Comparison of ENCODE assay signal across 10 cellular contexts in the genomic region with DNA sequence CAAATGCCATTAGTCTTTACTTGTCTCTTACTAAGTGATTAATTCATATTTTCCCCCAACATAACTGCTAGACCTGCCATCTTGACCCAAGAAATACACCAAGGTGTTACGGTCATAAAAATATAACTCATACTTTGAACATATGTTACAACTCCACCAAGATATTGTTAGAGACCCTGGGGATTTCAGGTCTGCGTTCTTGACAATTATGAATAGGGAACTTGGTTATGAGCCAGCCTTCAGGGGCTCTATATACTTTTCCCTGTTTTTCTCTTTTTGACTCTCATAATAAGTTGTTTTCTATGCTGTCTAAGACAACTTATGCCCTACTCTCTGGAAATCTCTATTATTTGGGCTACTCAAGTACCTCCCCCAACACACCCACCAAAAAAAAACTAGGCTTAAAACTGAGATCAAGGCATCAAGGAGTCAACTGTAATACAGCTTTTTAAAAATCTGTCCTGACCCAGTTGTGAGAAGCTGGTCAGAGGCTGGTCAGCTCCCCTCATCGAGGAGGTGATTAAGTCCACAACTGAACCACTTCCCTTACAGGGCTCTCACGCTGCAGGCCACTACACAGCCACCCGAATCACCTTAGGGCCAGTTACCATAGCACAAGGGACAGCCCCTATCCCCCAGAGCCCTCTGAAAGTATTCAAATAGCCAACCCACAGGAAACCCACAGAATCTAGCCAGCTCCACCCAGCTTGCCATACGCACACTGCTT. TPM values are rescaled to one million over a fixed set of nuclear protein-coding genes. Genes with fewer than 3 reads are reported as not detected.
A peak's percentile ranks its signal among the peaks of the same experiment; 100 is the strongest.
DNase-seq lines count a peak whose midpoint lies in the region; ATAC-seq lines count a peak whose summit lies in the region.
"Had no signal": no experiment of that assay in that cellular context is flagged by ENCODE, and none has a peak within 500 bp of the region (broad histone marks: within the 10 kb centered on the region; RNA-seq: fewer than 3 reads in every experiment).

No MANE protein-coding gene starts in this region.

- H2BK120ac ChIP-seq in trophoblast cell (ENCODE audit: insufficient read depth, low read length, poor library complexity), result no peak overlapping the region

- H3K9ac ChIP-seq in trophoblast cell (ENCODE audit: low read length), result no peak overlapping the region

- no peaks in the 10 kb centered on the region for H3K36me3 ChIP-seq in trophoblast cell (ENCODE audit: control insufficient read depth in 1 of 2, insufficient read depth in 2 of 2, low read length in 2 of 2)

- H3K18ac ChIP-seq in trophoblast cell (ENCODE audit: low read length), result no peak overlapping the region

- no CpG with 5 or more reads among the region's 6 CpGs for WGBS in trophoblast cell (ENCODE audit: extremely low coverage, insufficient coverage, insufficient read length)

- H3K27ac ChIP-seq in trophoblast cell (ENCODE audit: low read depth, low read length), result no peak overlapping the region

- H4K8ac ChIP-seq in trophoblast cell (ENCODE audit: low read depth, low read length), result no peak overlapping the region

- peak; percentile 100 for ATAC-seq in GM18502 (IDR thresholded peaks at IDR 0.05; ENCODE audit: poor library complexity, unreplicated experiment)
- peak; percentile 100 for ATAC-seq in GM21367 (IDR thresholded peaks at IDR 0.05; ENCODE audit: unreplicated experiment)
- ATAC-seq in HG03095 (IDR thresholded peaks at IDR 0.05; ENCODE audit: unreplicated experiment), result peak; percentile 100
- ATAC-seq in activated naive CD8-positive, alpha-beta T cell treated with anti-CD3 and anti-CD28 coated beads, Interleukin-2, amount 10 ng/mL, durations not matched to agents 7 days and 5 days (ENCODE audit: low read depth), result peak; percentile 22
- no peak for ATAC-seq in left cardiac atrium

- no peak overlapping the region for H3K4me3 ChIP-seq in trophoblast cell (ENCODE audit: low read depth, low read length)

- peak overlapping the region; percentile 1 for H3K27ac Mint-ChIP-seq in activated naive CD8-positive, alpha-beta T cell treated with anti-CD3 and anti-CD28 coated beads, Interleukin-2, amount 10 ng/mL, durations not matched to agents 7 days and 5 days
- H3K27ac Mint-ChIP-seq: stimulated activated naive CD8-positive, alpha-beta T cell treated with anti-CD3 and anti-CD28 coated beads, Interleukin-15, Interleukin-2, amounts not matched to agents 100 ng/mL and 50 ng/mL, for 24 hours had no signal

- no peak overlapping the region for H3K14ac ChIP-seq in trophoblast cell (ENCODE audit: low read length)

- no peak for DNase-seq in activated naive CD8-positive, alpha-beta T cell treated with anti-CD3 and anti-CD28 coated beads, Interleukin-2, amount 10 ng/mL, durations not matched to agents 7 days and 5 days
- DNase-seq in NCI-H524 treated with DMSO at 0.1 percent for 48 hours (lab: John Stamatoyannopoulos, UW) (no peak), trophoblast cell (no peak), SIG-M5 treated with dmso at 0.1 percent for 504 hours (lab: John Stamatoyannopoulos, UW; ENCODE audit: unreplicated experiment) (no peak), left cardiac atrium (no peak)
- DNase-seq: NCI-H2081 treated with DMSO at 0.1 percent for 48 hours had no signal

- no peak overlapping the region for H4K12ac ChIP-seq in trophoblast cell (ENCODE audit: low read depth, low read length)

- H2BK12ac ChIP-seq in trophoblast cell (ENCODE audit: low read length), result no peak overlapping the region

- peaks cover 6% of the 10 kb centered on the region for H3K4me1 Mint-ChIP-seq in activated naive CD8-positive, alpha-beta T cell treated with anti-CD3 and anti-CD28 coated beads, Interleukin-2, amount 10 ng/mL, durations not matched to agents 7 days and 5 days

- H3K9me3 ChIP-seq in trophoblast cell (ENCODE audit: insufficient read depth, low read depth, low read length), result no peaks in the 10 kb centered on the region

- no peak overlapping the region for H2AFZ ChIP-seq in trophoblast cell (ENCODE audit: insufficient read depth, low read length, poor library complexity)

- H4K91ac ChIP-seq in trophoblast cell (ENCODE audit: low read depth, low read length), result no peak overlapping the region

- H2BK5ac ChIP-seq in trophoblast cell (ENCODE audit: low read depth, low read length, poor library complexity), result no peak overlapping the region

- H2AK5ac ChIP-seq in trophoblast cell (ENCODE audit: low read length), result no peak overlapping the region

- H3K9me3 Mint-ChIP-seq in activated naive CD8-positive, alpha-beta T cell treated with anti-CD3 and anti-CD28 coated beads, Interleukin-2, amount 10 ng/mL, durations not matched to agents 7 days and 5 days, result peaks cover 4% of the 10 kb centered on the region
- H3K9me3 Mint-ChIP-seq: stimulated activated naive CD8-positive, alpha-beta T cell treated with anti-CD3 and anti-CD28 coated beads, Interleukin-15, Interleukin-2, amounts not matched to agents 100 ng/mL and 50 ng/mL, for 24 hours had no signal

- no peaks in the 10 kb centered on the region for H3K27me3 ChIP-seq in trophoblast cell (ENCODE audit: insufficient read depth, low read length)

- intact Hi-C loops in left cardiac atrium (cut with DNase I), result no loop called here

- no peaks in the 10 kb centered on the region for H3K4me1 ChIP-seq in trophoblast cell (ENCODE audit: control insufficient read depth in 1 of 2, insufficient read depth in 2 of 2, low read length in 2 of 2)

- H3K4ac ChIP-seq in trophoblast cell (ENCODE audit: low read depth, low read length), result no peak overlapping the region

- POLR2A ChIA-PET in activated naive CD8-positive, alpha-beta T cell treated with anti-CD3 and anti-CD28 coated beads, Interleukin-2, amount 10 ng/mL, durations not matched to agents 7 days and 5 days (lab: Charles Lee), result no interaction called here

- H3K36me3 Mint-ChIP-seq in activated naive CD8-positive, alpha-beta T cell treated with anti-CD3 and anti-CD28 coated beads, Interleukin-2, amount 10 ng/mL, durations not matched to agents 7 days and 5 days, result peaks cover 4% of the 10 kb centered on the region

- H3K4me2 ChIP-seq in trophoblast cell (ENCODE audit: low read length), result no peak overlapping the region

- H3K79me1 ChIP-seq in trophoblast cell (ENCODE audit: low read length), result no peaks in the 10 kb centered on the region

- H3K23ac ChIP-seq in trophoblast cell (ENCODE audit: low read length), result no peak overlapping the region

- no peak overlapping the region for H3K4me3 Mint-ChIP-seq in activated naive CD8-positive, alpha-beta T cell treated with anti-CD3 and anti-CD28 coated beads, Interleukin-2, amount 10 ng/mL, durations not matched to agents 7 days and 5 days
- H3K4me3 Mint-ChIP-seq: stimulated activated naive CD8-positive, alpha-beta T cell treated with anti-CD3 and anti-CD28 coated beads, Interleukin-15, Interleukin-2, amounts not matched to agents 100 ng/mL and 50 ng/mL, for 24 hours had no signal

- H3K27me3 Mint-ChIP-seq in activated naive CD8-positive, alpha-beta T cell treated with anti-CD3 and anti-CD28 coated beads, Interleukin-2, amount 10 ng/mL, durations not matched to agents 7 days and 5 days, result peaks cover 9% of the 10 kb centered on the region

- H3K79me2 ChIP-seq in trophoblast cell (ENCODE audit: control insufficient read depth, insufficient read depth, low read length, poor library complexity), result no peaks in the 10 kb centered on the region

RNA-seq across cellular contexts. Expression of a gene that starts 10.5 kb away (rescaled TPM):
- total RNA-seq in activated naive CD8-positive, alpha-beta T cell treated with anti-CD3 and anti-CD28 coated beads, Interleukin-2, amount 10 ng/mL, durations not matched to agents 7 days and 5 days, result 1 to 10 TPM; 1.1 to 1.8 TPM
- 1.3 and 1.8 TPM in 2 replicates for polyA plus RNA-seq in trophoblast cell (2013)
- 1 to 10 TPM; 5.3 to 8.6 TPM for total RNA-seq in left cardiac atrium

RNA-seq across cellular contexts. Expression of a gene that starts 46.1 kb away (rescaled TPM):
- total RNA-seq in activated naive CD8-positive, alpha-beta T cell treated with anti-CD3 and anti-CD28 coated beads, Interleukin-2, amount 10 ng/mL, durations not matched to agents 7 days and 5 days, result 1 to 10 TPM in 1 of 2 experiments, under 1 TPM in 1; 0.88 to 1.4 TPM
- 4.7 and 5.0 TPM in 2 replicates for polyA plus RNA-seq in trophoblast cell (2013)
- 10 to 100 TPM in 1 of 2 donors, 1 to 10 TPM in 1; 9.6 to 13.1 TPM for total RNA-seq in left cardiac atrium

Comparison
In these comparisons a context has a peak if more than half of its experiments do, and no peak if none do; other contexts are left out.
1. ATAC-seq: peak in GM18502 (single experiment), GM21367 (single experiment), HG03095 (single experiment) and activated naive CD8-positive, alpha-beta T cell treated with anti-CD3 and anti-CD28 coated beads, Interleukin-2, amount 10 ng/mL, durations not matched to agents 7 days and 5 days (single experiment); none in left cardiac atrium (0 of 2).
2. RNA of a gene that starts 46.1 kb away (total RNA-seq): 9.6 to 13.1 TPM in left cardiac atrium; 0.88 to 1.4 TPM in activated naive CD8-positive, alpha-beta T cell treated with anti-CD3 and anti-CD28 coated beads, Interleukin-2, amount 10 ng/mL, durations not matched to agents 7 days and 5 days; every median in the first group is over 4 times any median in the second.